9 cellular contexts compared by ENCODE assay signal in genomic region chr18:74819433-74820059, GRCh38.
A peak's percentile ranks its signal among the peaks of the same experiment; 100 is the strongest.
DNase-seq lines count a peak whose midpoint lies in the region; ATAC-seq, FAIRE-seq and TF ChIP-seq lines count a peak whose summit lies in the region.
"Had no signal": no experiment of that assay in that cellular context is flagged by ENCODE, and none has a peak within 500 bp of the region (broad histone marks: within the 10 kb centered on the region; RNA-seq: fewer than 3 reads in every experiment).

No MANE protein-coding gene starts in this region.

- H3K9me3 Mint-ChIP-seq in glutamatergic neuron (ENCODE audit: unreplicated experiment), result peaks cover 2% of the 10 kb centered on the region

- no peak for FAIRE-seq in RCC 7860 (lab: Jason Lieb, UNC)

- H3K4me3 ChIP-seq in GM12864 (ENCODE audit: low read depth, low read length) (no peak overlapping the region), H7 (ENCODE audit: insufficient read depth, low read depth, low read length) (no peak overlapping the region)
- H3K4me3 ChIP-seq: SK-N-MC had no signal

- peak; percentile 65 for TF ChIP-seq CTCF in GM12864 (IDR thresholded peaks at IDR 0.05; ENCODE audit: low read depth, low read length, missing control alignments)
- peak; percentile 73 for TF ChIP-seq CTCF in glutamatergic neuron (IDR thresholded peaks at IDR 0.05; ENCODE audit: partially characterized antibody, unreplicated experiment)

- H3K27me3 ChIP-seq in H7 (ENCODE audit: control insufficient read depth, insufficient read depth, low read length), result no peaks in the 10 kb centered on the region

- DNase-seq in GM12864 (ENCODE audit: low read depth) (no peak), H7 (peak; percentile 55), NCI-H526 treated with DMSO at 0.1 percent for 48 hours (lab: John Stamatoyannopoulos, UW) (peak; percentile 25), glutamatergic neuron (peak; percentile 67), RCC 7860 (ENCODE audit: low spot score) (no peak), ureter (ENCODE audit: low spot score) (no peak)

- H3K27ac Mint-ChIP-seq in glutamatergic neuron (ENCODE audit: unreplicated experiment), result no peak overlapping the region

- peaks cover 9% of the 10 kb centered on the region for H3K36me3 Mint-ChIP-seq in glutamatergic neuron (ENCODE audit: unreplicated experiment)

- no peaks in the 10 kb centered on the region for H3K4me1 Mint-ChIP-seq in glutamatergic neuron (ENCODE audit: low read depth, unreplicated experiment)

- H3K4me3 Mint-ChIP-seq in glutamatergic neuron (ENCODE audit: unreplicated experiment), result no peak overlapping the region

- no peaks in the 10 kb centered on the region for H3K27me3 Mint-ChIP-seq in glutamatergic neuron (ENCODE audit: unreplicated experiment)

- H3K36me3 ChIP-seq in H7 (replicated peaks; ENCODE audit: control insufficient read depth, insufficient read depth, low read length), result no peaks in the 10 kb centered on the region

- no peak for TF ChIP-seq POLR2A in GM18505 (IDR thresholded peaks at IDR 0.05; ENCODE audit: borderline replicate concordance, extremely low read depth, insufficient read depth, insufficient read length)

- ATAC-seq in GM18505 (IDR thresholded peaks at IDR 0.05; ENCODE audit: unreplicated experiment), result no peak
- ATAC-seq in GM19395 (IDR thresholded peaks at IDR 0.05; ENCODE audit: unreplicated experiment), result no peak

Comparison
In these comparisons a context has a peak if more than half of its experiments do, and no peak if none do; other contexts are left out.
1. DNase-seq: peak in H7 (single experiment), NCI-H526 treated with DMSO at 0.1 percent for 48 hours (single experiment) and glutamatergic neuron (single experiment); none in GM12864 (single experiment), RCC 7860 (single experiment) and ureter (single experiment).